10 cellular contexts compared by ENCODE assay signal in genomic region chr17:63694974-63695773, GRCh38. TPM values are rescaled to one million over a fixed set of nuclear protein-coding genes. Genes with fewer than 3 reads are reported as not detected.
DNase-seq lines count a peak whose midpoint lies in the region; ATAC-seq and TF ChIP-seq lines count a peak whose summit lies in the region.
"Had no signal": no experiment of that assay in that cellular context is flagged by ENCODE, and none has a peak within 500 bp of the region (broad histone marks: within the 10 kb centered on the region; RNA-seq: fewer than 3 reads in every experiment).

No MANE protein-coding gene starts in this region.

- no peak overlapping the region for H3K4me3 ChIP-seq in SJCRH30
- H3K4me3 ChIP-seq: adrenal gland, hepatocyte had no signal

- no peaks in the 10 kb centered on the region for H3K9me3 Mint-ChIP-seq in CD4-positive, alpha-beta T cell
- H3K9me3 Mint-ChIP-seq in activated CD8-positive, alpha-beta T cell treated with anti-CD3 and anti-CD28 coated beads, Interleukin-2, amount 10 ng/mL, durations not matched to agents 7 days and 5 days (ENCODE audit: insufficient read depth) = no peaks in the 10 kb centered on the region

- no peak for TF ChIP-seq CTCF in CD4-positive, alpha-beta T cell (IDR thresholded peaks at IDR 0.05)

- ATAC-seq in CD4-positive, alpha-beta T cell (ENCODE audit: poor library complexity) = no peak
- ATAC-seq in GM18505 (IDR thresholded peaks at IDR 0.05; ENCODE audit: unreplicated experiment) (no peak), HG03280 (IDR thresholded peaks at IDR 0.05; ENCODE audit: unreplicated experiment) (no peak)
- no peak for ATAC-seq in activated CD8-positive, alpha-beta T cell treated with anti-CD3 and anti-CD28 coated beads, Interleukin-2, amount 10 ng/mL, durations not matched to agents 7 days and 5 days

- H3K36me3 ChIP-seq in SJCRH30 = peaks cover 2% of the 10 kb centered on the region; the same call in 1 of the 2 replicates

- no peaks in the 10 kb centered on the region; the same call in 1 of the 2 replicates for H3K4me1 ChIP-seq in SJCRH30

- H3K27ac ChIP-seq in CD4-positive, alpha-beta T cell (ENCODE audit: low read depth, low read length) = peak overlapping the region; percentile 22
- H3K27ac ChIP-seq in layer of hippocampus (ENCODE audit: low read depth, low read length) (peak overlapping the region; percentile 46), SJCRH30 (no peak overlapping the region)
- H3K27ac ChIP-seq: hepatocyte had no signal

- no peaks in the 10 kb centered on the region for H3K27me3 ChIP-seq in CD4-positive, alpha-beta T cell (ENCODE audit: control insufficient read depth, insufficient read depth, low read length)
- H3K27me3 ChIP-seq in layer of hippocampus (ENCODE audit: control insufficient read depth, insufficient read depth, low read length) = no peaks in the 10 kb centered on the region
- H3K27me3 ChIP-seq in SJCRH30 = no peaks in the 10 kb centered on the region
- H3K27me3 ChIP-seq: adrenal gland, hepatocyte had no signal

- H3K27ac Mint-ChIP-seq in CD4-positive, alpha-beta T cell = peak overlapping the region; percentile 100
- peak overlapping the region; percentile 77 for H3K27ac Mint-ChIP-seq in activated CD8-positive, alpha-beta T cell treated with anti-CD3 and anti-CD28 coated beads, Interleukin-2, amount 10 ng/mL, durations not matched to agents 7 days and 5 days

- H3K4me3 Mint-ChIP-seq in CD4-positive, alpha-beta T cell = peak overlapping the region; percentile 80
- peak overlapping the region; percentile 31 for H3K4me3 Mint-ChIP-seq in activated CD8-positive, alpha-beta T cell treated with anti-CD3 and anti-CD28 coated beads, Interleukin-2, amount 10 ng/mL, durations not matched to agents 7 days and 5 days

- no peaks in the 10 kb centered on the region for H3K9me3 ChIP-seq in CD4-positive, alpha-beta T cell (ENCODE audit: control insufficient read depth, low read length)
- H3K9me3 ChIP-seq in SJCRH30 (replicated peaks) = no peaks in the 10 kb centered on the region
- H3K9me3 ChIP-seq: adrenal gland had no signal

- CTCF ChIA-PET in CD4-positive, alpha-beta T cell (lab: Charles Lee) = interaction anchor here (0.5 to 10.9 kb wide), 2 partner anchors 16 to 115 kb away, joined by 3 to 169 read pairs; no protein-coding TSS in a partner anchor
- CTCF ChIA-PET in activated CD8-positive, alpha-beta T cell treated with anti-CD3 and anti-CD28 coated beads, Interleukin-2, amount 10 ng/mL, durations not matched to agents 7 days and 5 days (lab: Charles Lee) = interaction anchor here (1.1 to 6.9 kb wide), 3 partner anchors 10 to 83 kb away, joined by 3 to 85 read pairs (median 3); no protein-coding TSS in a partner anchor

- H3K36me3 Mint-ChIP-seq in CD4-positive, alpha-beta T cell (ENCODE audit: low read depth) = peaks cover 89% of the 10 kb centered on the region
- peaks cover 62% of the 10 kb centered on the region for H3K36me3 Mint-ChIP-seq in activated CD8-positive, alpha-beta T cell treated with anti-CD3 and anti-CD28 coated beads, Interleukin-2, amount 10 ng/mL, durations not matched to agents 7 days and 5 days (ENCODE audit: low read depth)

- intact Hi-C loops in CD4-positive, alpha-beta T cell (cut with DNase I, micrococcal nuclease) = loop anchor here in 1 of 2 experiments (5.0 kb wide), 1 partner anchor 132 kb away; the partner anchor contains the start of genes FTSJ3 and PSMC5

- DNase-seq in CD4-positive, alpha-beta T cell = peak in 2 of 10 experiments; percentile 25 to 57
- DNase-seq in activated CD8-positive, alpha-beta T cell treated with anti-CD3 and anti-CD28 coated beads, Interleukin-2, amount 10 ng/mL, durations not matched to agents 7 days and 5 days = no peak
- DNase-seq in C1 segment of cervical spinal cord (lab: John Stamatoyannopoulos, UW) (no peak), SJCRH30 (no peak)
- no peak for DNase-seq in stimulated activated CD4-positive, alpha-beta T cell treated with anti-CD3 and anti-CD28 coated beads, Interleukin-2, amount 100 ng/mL, for 48 hours
- DNase-seq: adrenal gland had no signal

- H3K27me3 Mint-ChIP-seq in CD4-positive, alpha-beta T cell = peaks cover 5% of the 10 kb centered on the region
- no peaks in the 10 kb centered on the region for H3K27me3 Mint-ChIP-seq in activated CD8-positive, alpha-beta T cell treated with anti-CD3 and anti-CD28 coated beads, Interleukin-2, amount 10 ng/mL, durations not matched to agents 7 days and 5 days (ENCODE audit: low read depth)

- peaks cover 58% of the 10 kb centered on the region for H3K4me1 Mint-ChIP-seq in CD4-positive, alpha-beta T cell (ENCODE audit: low read depth)
- peaks cover 44% of the 10 kb centered on the region for H3K4me1 Mint-ChIP-seq in activated CD8-positive, alpha-beta T cell treated with anti-CD3 and anti-CD28 coated beads, Interleukin-2, amount 10 ng/mL, durations not matched to agents 7 days and 5 days (ENCODE audit: low read depth)

- TF ChIP-seq POLR2A in GM18505 (IDR thresholded peaks at IDR 0.05; ENCODE audit: borderline replicate concordance, extremely low read depth, insufficient read depth, insufficient read length) = peak; percentile 41

- POLR2A ChIA-PET in CD4-positive, alpha-beta T cell (lab: Charles Lee) = interaction anchor here (0.5 to 13.2 kb wide), 39 partner anchors 9 to 325 kb away, joined by 3 to 844 read pairs (median 6); partner anchors contain the start of genes CCDC47, DDX42, FTSJ3 and ICAM2
- POLR2A ChIA-PET in activated CD8-positive, alpha-beta T cell treated with anti-CD3 and anti-CD28 coated beads, Interleukin-2, amount 10 ng/mL, durations not matched to agents 7 days and 5 days (lab: Charles Lee) = interaction anchor here (0.6 to 7.7 kb wide), 12 partner anchors 8 to 148 kb away, joined by 3 to 150 read pairs (median 6); partner anchors contain the start of genes CCDC47, DDX42, MAP3K3 and STRADA

RNA-seq across cellular contexts. Expression of gene LIMD2, which starts 4.8 kb away (rescaled TPM):
- total RNA-seq in CD4-positive, alpha-beta T cell = 100 to 1,000 TPM; 711 to 727 TPM
- 100 to 1,000 TPM; 308 to 309 TPM for total RNA-seq in activated CD8-positive, alpha-beta T cell treated with anti-CD3 and anti-CD28 coated beads, Interleukin-2, amount 10 ng/mL, durations not matched to agents 7 days and 5 days
- 23.1 and 23.2 TPM in 2 replicates for total RNA-seq in SJCRH30 (2014; rRNA removed; shearing (Covaris generic))

RNA-seq across cellular contexts. Expression of gene STRADA, which starts 46.4 kb away (rescaled TPM):
- total RNA-seq in CD4-positive, alpha-beta T cell = 10 to 100 TPM; 50.9 to 51.0 TPM
- total RNA-seq in activated CD8-positive, alpha-beta T cell treated with anti-CD3 and anti-CD28 coated beads, Interleukin-2, amount 10 ng/mL, durations not matched to agents 7 days and 5 days = 10 to 100 TPM; 46.0 to 49.9 TPM
- total RNA-seq in SJCRH30 (2014; rRNA removed; shearing (Covaris generic)) = 16.8 and 23.2 TPM in 2 replicates

Comparison
In these comparisons a context has a peak if more than half of its experiments do, and no peak if none do; other contexts are left out.
1. RNA of gene LIMD2, which starts 4.8 kb away (total RNA-seq): 711 to 727 TPM in CD4-positive, alpha-beta T cell and 308 to 309 TPM in activated CD8-positive, alpha-beta T cell treated with anti-CD3 and anti-CD28 coated beads, Interleukin-2, amount 10 ng/mL, durations not matched to agents 7 days and 5 days; 23.1 to 23.2 TPM in SJCRH30; every median in the first group is over 10 times any median in the second.